In the genomic region with DNA sequence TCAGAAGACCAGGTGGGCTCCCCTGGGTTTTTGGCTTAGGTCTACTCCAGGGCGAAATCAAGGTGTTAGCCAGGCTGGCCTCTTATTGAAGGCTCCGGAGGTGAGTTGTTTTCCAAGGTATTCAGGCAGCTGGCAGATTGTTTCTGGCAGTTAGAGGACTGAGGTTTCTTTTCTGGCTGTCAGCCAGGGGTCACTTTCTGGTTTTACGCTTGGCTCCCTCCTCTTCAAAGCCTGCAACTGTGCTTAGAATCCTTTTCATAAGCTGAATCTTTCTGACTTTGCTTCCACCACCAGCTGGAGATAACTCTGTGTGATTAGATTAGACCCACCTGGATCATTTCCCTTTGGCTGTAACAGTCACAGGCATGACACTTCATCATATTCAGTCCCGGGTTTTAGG, we compare ENCODE assay signal across 9 cellular contexts. TPM values are rescaled to one million over a fixed set of nuclear protein-coding genes. Genes with fewer than 3 reads are reported as not detected.
DNase-seq lines count a peak whose midpoint lies in the region; ATAC-seq, FAIRE-seq and TF ChIP-seq lines count a peak whose summit lies in the region.
"Had no signal": no experiment of that assay in that cellular context is flagged by ENCODE, and none has a peak within 500 bp of the region (broad histone marks: within the 10 kb centered on the region; RNA-seq: fewer than 3 reads in every experiment).

No MANE protein-coding gene starts in this region.

- H3K9me3 ChIP-seq in BE2C (no peaks in the 10 kb centered on the region), endothelial cell of umbilical vein (replicated peaks; ENCODE audit: control insufficient read depth, insufficient read depth, low read length) (no peaks in the 10 kb centered on the region)

- dilution Hi-C loops in endothelial cell of umbilical vein (cut with MboI; ENCODE audit: extremely low pct_ligation_motif_present, low sequenced_read_pairs): no loop called here

- no peak overlapping the region for H2AFZ ChIP-seq in endothelial cell of umbilical vein (ENCODE audit: low read depth, low read length)

- no peak overlapping the region for H3K27ac ChIP-seq in endothelial cell of umbilical vein (ENCODE audit: insufficient read depth, low read depth, low read length)

- no peak overlapping the region for H3K4me3 ChIP-seq in BE2C (ENCODE audit: low read depth, low read length)
- no peak overlapping the region for H3K4me3 ChIP-seq in endothelial cell of umbilical vein (replicated peaks in 1 of 3; ENCODE audit: insufficient read depth in 1 of 3, low read depth in 1 of 3, low read length in 3 of 3)

- H3K4me2 ChIP-seq in endothelial cell of umbilical vein (ENCODE audit: insufficient read depth, low read length): no peak overlapping the region

- H3K4me1 ChIP-seq in BE2C (peaks cover 34% of the 10 kb centered on the region), endothelial cell of umbilical vein (ENCODE audit: control insufficient read depth, extremely low read depth, insufficient read depth, low read length) (peaks cover 10% of the 10 kb centered on the region)

- CTCF ChIA-PET in endothelial cell of umbilical vein (lab: Charles Lee): interaction anchor here (0.8 to 2.4 kb wide), 6 partner anchors 14 to 66 kb away, joined by 3 to 10 read pairs (median 4); a partner anchor contains a TSS

- H3K36me3 ChIP-seq in BE2C (no peaks in the 10 kb centered on the region), endothelial cell of umbilical vein (ENCODE audit: control insufficient read depth in 2 of 2, extremely low read depth in 1 of 2, insufficient read depth in 2 of 2, low read length in 2 of 2) (no peaks in the 10 kb centered on the region)

- H3K9me1 ChIP-seq in endothelial cell of umbilical vein (replicated peaks; ENCODE audit: control insufficient read depth, extremely low read depth, insufficient read depth, low read length): no peaks in the 10 kb centered on the region

- DNase-seq in BE2C: peak; percentile 91
- DNase-seq in NCI-H226: peak; percentile 75
- DNase-seq in endothelial cell of umbilical vein (ENCODE audit: low read depth, low spot score): peak; percentile 69
- no peak for DNase-seq in activated T-cell treated with anti-CD3 and anti-CD28 coated beads, Interleukin-2, amount 50 U/mL, for 48 hours
- DNase-seq in cerebellar nuclear complex (lab: John Stamatoyannopoulos, UW): no peak
- DNase-seq in CD1c-positive myeloid dendritic cell (ENCODE audit: extremely low spot score): no peak

- TF ChIP-seq POLR2A in endothelial cell of umbilical vein (IDR thresholded peaks at IDR 0.05; ENCODE audit: low read depth, low read length): no peak

- POLR2A ChIA-PET in endothelial cell of umbilical vein (lab: Charles Lee): no interaction called here

- no peaks in the 10 kb centered on the region for H3K27me3 ChIP-seq in BE2C
- no peaks in the 10 kb centered on the region for H3K27me3 ChIP-seq in endothelial cell of umbilical vein (ENCODE audit: control insufficient read depth in 2 of 2, insufficient read depth in 2 of 2, low read length in 2 of 2)

- no peaks in the 10 kb centered on the region for H3K79me2 ChIP-seq in endothelial cell of umbilical vein (ENCODE audit: control insufficient read depth, insufficient read depth, low read length)

- no peak overlapping the region for H3K9ac ChIP-seq in endothelial cell of umbilical vein (replicated peaks; ENCODE audit: extremely low read depth, insufficient read depth, low read length)

- no peak for TF ChIP-seq CTCF in BE2C (IDR thresholded peaks at IDR 0.05; ENCODE audit: low read depth, low read length)
- no peak for TF ChIP-seq CTCF in endothelial cell of umbilical vein (IDR thresholded peaks at IDR 0.05; ENCODE audit: extremely low read depth in 1 of 2, insufficient read depth in 1 of 2, low read depth in 1 of 2, low read length in 2 of 2)

- FAIRE-seq in endothelial cell of umbilical vein (lab: Jason Lieb, UNC): peak; percentile 63
- FAIRE-seq: endometrium had no signal

- H4K20me1 ChIP-seq in endothelial cell of umbilical vein (replicated peaks; ENCODE audit: control insufficient read depth, extremely low read depth, insufficient read depth, low read length): no peaks in the 10 kb centered on the region

- BruUV-seq in endothelial cell of umbilical vein (replicated peaks; lab: Mats Ljungman, UMichigan): no TSS peak

- intact Hi-C loops in endothelial cell of umbilical vein (cut with micrococcal nuclease): no loop called here

- ATAC-seq in HG02678 (IDR thresholded peaks at IDR 0.05; ENCODE audit: unreplicated experiment): peak; percentile 76
- no peak for ATAC-seq in GM18907 (IDR thresholded peaks at IDR 0.05; ENCODE audit: unreplicated experiment)

TF ChIP-seq in endothelial cell of umbilical vein, 7 proteins besides CTCF, POLR2A, EP300 and RAD21:
- TF ChIP-seq FOS (IDR thresholded peaks at IDR 0.05; ENCODE audit: borderline replicate concordance, insufficient read depth, low read length): no peak
- TF ChIP-seq JUN (IDR thresholded peaks at IDR 0.05; ENCODE audit: borderline replicate concordance, insufficient read depth, insufficient read length, low read depth): no peak
- TF ChIP-seq GATA2 (IDR thresholded peaks at IDR 0.05; ENCODE audit: insufficient read depth, insufficient read length, low read depth, low read length): peak; percentile 34

RNA-seq across cellular contexts. Expression of a gene that starts 24.6 kb away (rescaled TPM):
- polyA plus RNA-seq in BE2C (2012; ENCODE audit: insufficient read depth, insufficient read length, low read depth): 20.6 TPM
- 32.9 and 39.7 TPM in 2 replicates for total RNA-seq in endothelial cell of umbilical vein
- 16.2 and 18.1 TPM in 2 replicates for polyA plus RNA-seq in endothelial cell of umbilical vein
- 17.9 and 23.7 TPM in 2 replicates for polyA plus RNA-seq in endothelial cell of umbilical vein (2011; cell fraction: cytosol; rRNA removed)
- polyA plus RNA-seq in endothelial cell of umbilical vein (2011; cell fraction: nucleus; rRNA removed): 11.9 and 16.5 TPM in 2 replicates
- polyA plus RNA-seq in endothelial cell of umbilical vein (2012): 36.5 and 48.9 TPM in 2 replicates
- polyA minus RNA-seq in endothelial cell of umbilical vein: 11.9 and 13.5 TPM in 2 replicates
- polyA minus RNA-seq in endothelial cell of umbilical vein (2011; cell fraction: cytosol; rRNA and poly(A)+ RNA removed): 12.7 TPM
- 12.4 and 15.1 TPM in 2 replicates for polyA minus RNA-seq in endothelial cell of umbilical vein (2011; cell fraction: nucleus; rRNA and poly(A)+ RNA removed)

Comparison
In these comparisons a context has a peak if more than half of its experiments do, and no peak if none do; other contexts are left out.
1. DNase-seq: peak in BE2C (single experiment), NCI-H226 (single experiment) and endothelial cell of umbilical vein (single experiment); none in activated T-cell treated with anti-CD3 and anti-CD28 coated beads, Interleukin-2, amount 50 U/mL, for 48 hours (0 of 2), cerebellar nuclear complex (0 of 2) and CD1c-positive myeloid dendritic cell (single experiment).